Comparison of ENCODE assay signal across 1 cellular context in the genomic region with DNA sequence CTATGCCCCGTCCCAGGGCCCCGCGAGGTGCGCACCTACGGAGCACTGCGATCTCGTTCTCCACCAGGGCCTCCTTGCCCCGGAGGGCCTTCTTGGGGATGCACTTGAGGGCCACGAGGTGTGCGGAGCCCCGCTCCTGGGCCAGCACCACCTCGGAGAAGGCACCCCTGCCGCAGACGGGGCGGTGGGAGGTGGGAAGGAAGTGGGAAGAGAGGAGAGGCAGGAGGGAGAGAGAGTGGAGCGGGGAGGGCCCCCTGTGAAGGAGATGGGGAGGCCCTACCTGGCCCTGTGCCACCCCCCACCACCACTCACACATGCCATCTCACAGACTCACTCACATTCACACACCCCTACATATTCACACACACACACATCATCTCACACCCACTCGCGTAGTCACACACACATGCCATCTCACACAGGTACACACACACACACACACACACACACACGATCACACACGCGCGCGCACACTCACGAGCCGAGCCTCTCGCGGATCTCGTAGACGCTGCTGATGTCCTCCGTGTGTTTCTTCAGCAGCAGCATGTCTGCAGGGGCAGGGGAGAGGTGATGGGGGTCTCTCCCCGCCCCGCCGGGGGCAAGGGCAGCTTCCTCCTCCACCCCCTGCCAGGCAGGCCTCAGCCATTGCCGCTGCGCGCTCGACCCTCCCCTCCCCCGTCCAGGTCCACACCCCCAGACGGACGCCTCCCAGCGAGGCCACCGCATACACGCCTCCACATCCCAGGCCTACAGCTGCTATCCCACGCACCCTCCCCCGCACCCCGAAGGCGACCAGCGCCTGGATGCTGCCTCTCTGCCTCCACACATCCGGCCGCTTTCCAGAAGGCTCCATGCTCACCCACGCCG.
TF ChIP-seq lines count a peak whose summit lies in the region.

No MANE protein-coding gene starts in this region.

TF ChIP-seq in HEK293, 187 proteins besides CTCF, POLR2A, EP300 and RAD21 (continues in another document):
- TF ChIP-seq, protein P1, sequence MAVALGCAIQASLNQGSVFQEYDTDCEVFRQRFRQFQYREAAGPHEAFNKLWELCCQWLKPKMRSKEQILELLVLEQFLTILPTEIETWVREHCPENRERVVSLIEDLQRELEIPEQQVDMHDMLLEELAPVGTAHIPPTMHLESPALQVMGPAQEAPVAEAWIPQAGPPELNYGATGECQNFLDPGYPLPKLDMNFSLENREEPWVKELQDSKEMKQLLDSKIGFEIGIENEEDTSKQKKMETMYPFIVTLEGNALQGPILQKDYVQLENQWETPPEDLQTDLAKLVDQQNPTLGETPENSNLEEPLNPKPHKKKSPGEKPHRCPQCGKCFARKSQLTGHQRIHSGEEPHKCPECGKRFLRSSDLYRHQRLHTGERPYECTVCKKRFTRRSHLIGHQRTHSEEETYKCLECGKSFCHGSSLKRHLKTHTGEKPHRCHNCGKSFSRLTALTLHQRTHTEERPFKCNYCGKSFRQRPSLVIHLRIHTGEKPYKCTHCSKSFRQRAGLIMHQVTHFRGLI (tag by site-specific recombination; IDR thresholded peaks at IDR 0.05) = no peak
- no peak for TF ChIP-seq ZNF274 (IDR thresholded peaks at IDR 0.05; ENCODE audit: low read length)
- TF ChIP-seq ZNF274 (tag by site-specific recombination; IDR thresholded peaks at IDR 0.05; ENCODE audit: borderline replicate concordance) = no peak
- no peak for TF ChIP-seq ZNF23 (tag by site-specific recombination; IDR thresholded peaks at IDR 0.05; ENCODE audit: borderline replicate concordance)
- no peak for TF ChIP-seq SP3 (tag by site-specific recombination; IDR thresholded peaks at IDR 0.05)
- TF ChIP-seq ZBTB1 (tag by site-specific recombination; IDR thresholded peaks at IDR 0.05) = no peak
- TF ChIP-seq FEZF1 (tag by site-specific recombination; IDR thresholded peaks at IDR 0.05) = no peak
- TF ChIP-seq BCL11B (tag by site-specific recombination; IDR thresholded peaks at IDR 0.05; ENCODE audit: low read depth) = no peak
- TF ChIP-seq ZNF558 (tag by site-specific recombination; IDR thresholded peaks at IDR 0.05) = no peak
- TF ChIP-seq ZNF114 (tag by site-specific recombination; IDR thresholded peaks at IDR 0.05) = no peak
- no peak for TF ChIP-seq ZNF133 (tag by site-specific recombination; IDR thresholded peaks at IDR 0.05)
- no peak for TF ChIP-seq ZNF184 (tag by site-specific recombination; IDR thresholded peaks at IDR 0.05)
- TF ChIP-seq ZNF16 (tag by site-specific recombination; IDR thresholded peaks at IDR 0.05; ENCODE audit: low read depth) = no peak
- no peak for TF ChIP-seq PRDM1 (tag by site-specific recombination; IDR thresholded peaks at IDR 0.05)
- TF ChIP-seq ZNF514 (tag by site-specific recombination; IDR thresholded peaks at IDR 0.05) = no peak
- TF ChIP-seq, protein P2, sequence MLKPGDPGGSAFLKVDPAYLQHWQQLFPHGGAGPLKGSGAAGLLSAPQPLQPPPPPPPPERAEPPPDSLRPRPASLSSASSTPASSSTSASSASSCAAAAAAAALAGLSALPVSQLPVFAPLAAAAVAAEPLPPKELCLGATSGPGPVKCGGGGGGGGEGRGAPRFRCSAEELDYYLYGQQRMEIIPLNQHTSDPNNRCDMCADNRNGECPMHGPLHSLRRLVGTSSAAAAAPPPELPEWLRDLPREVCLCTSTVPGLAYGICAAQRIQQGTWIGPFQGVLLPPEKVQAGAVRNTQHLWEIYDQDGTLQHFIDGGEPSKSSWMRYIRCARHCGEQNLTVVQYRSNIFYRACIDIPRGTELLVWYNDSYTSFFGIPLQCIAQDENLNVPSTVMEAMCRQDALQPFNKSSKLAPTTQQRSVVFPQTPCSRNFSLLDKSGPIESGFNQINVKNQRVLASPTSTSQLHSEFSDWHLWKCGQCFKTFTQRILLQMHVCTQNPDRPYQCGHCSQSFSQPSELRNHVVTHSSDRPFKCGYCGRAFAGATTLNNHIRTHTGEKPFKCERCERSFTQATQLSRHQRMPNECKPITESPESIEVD (tag by site-specific recombination; IDR thresholded peaks at IDR 0.05) = no peak
- no peak for TF ChIP-seq ZNF571 (tag by site-specific recombination; IDR thresholded peaks at IDR 0.05)
- TF ChIP-seq ZFHX2 (tag by site-specific recombination; conservative IDR thresholded peaks at IDR 0.05) = peak; percentile 97
- TF ChIP-seq INSM2 (tag by site-specific recombination; IDR thresholded peaks at IDR 0.05) = no peak
- TF ChIP-seq ZNF341 (tag by site-specific recombination; IDR thresholded peaks at IDR 0.05; ENCODE audit: low read depth) = peak; percentile 53
- TF ChIP-seq PRDM2 (tag by site-specific recombination; IDR thresholded peaks at IDR 0.05; ENCODE audit: borderline replicate concordance) = no peak
- 0 out of 2 replicates have a peak, but pooled peaks have one; percentile 14 for TF ChIP-seq ZBTB20 (tag by site-specific recombination; IDR thresholded peaks at IDR 0.05)
- TF ChIP-seq ZBTB26 (tag by site-specific recombination; optimal IDR thresholded peaks at IDR 0.05) = no peak
- TF ChIP-seq ZNF211 (tag by site-specific recombination; IDR thresholded peaks at IDR 0.05; ENCODE audit: low read depth) = no peak
- TF ChIP-seq ZNF510 (tag by site-specific recombination; IDR thresholded peaks at IDR 0.05; ENCODE audit: insufficient replicate concordance) = no peak
- TF ChIP-seq ZNF677 (tag by site-specific recombination; IDR thresholded peaks at IDR 0.05) = no peak
- no peak for TF ChIP-seq ZNF561 (tag by site-specific recombination; IDR thresholded peaks at IDR 0.05; ENCODE audit: borderline replicate concordance)
- TF ChIP-seq HOXC10 (CRISPR knock-in tag; IDR thresholded peaks at IDR 0.05) = no peak
- TF ChIP-seq ZNF645 (tag by site-specific recombination; IDR thresholded peaks at IDR 0.05) = no peak
- TF ChIP-seq PRDM4 (tag by site-specific recombination; IDR thresholded peaks at IDR 0.05) = no peak
- no peak for TF ChIP-seq SCRT1 (tag by site-specific recombination; IDR thresholded peaks at IDR 0.05; ENCODE audit: borderline replicate concordance)
- TF ChIP-seq ZNF311 (tag by site-specific recombination; IDR thresholded peaks at IDR 0.05; ENCODE audit: borderline replicate concordance) = no peak
- no peak for TF ChIP-seq BCL11A (tag by site-specific recombination; IDR thresholded peaks at IDR 0.05; ENCODE audit: low read depth)
- TF ChIP-seq ZNF692 (tag by site-specific recombination; IDR thresholded peaks at IDR 0.05) = no peak
- TF ChIP-seq ZNF155 (tag by site-specific recombination; IDR thresholded peaks at IDR 0.05) = no peak
- no peak for TF ChIP-seq ZNF24 (tag by site-specific recombination; IDR thresholded peaks at IDR 0.05)
- TF ChIP-seq KLF9 (tag by site-specific recombination; IDR thresholded peaks at IDR 0.05; ENCODE audit: low read depth) = no peak
- no peak for TF ChIP-seq ZNF670 (tag by site-specific recombination; IDR thresholded peaks at IDR 0.05; ENCODE audit: low read depth)
- TF ChIP-seq ZNF335 (tag by site-specific recombination; conservative IDR thresholded peaks at IDR 0.05) = no peak
- TF ChIP-seq HOXD13 (CRISPR knock-in tag; IDR thresholded peaks at IDR 0.05; ENCODE audit: borderline replicate concordance) = no peak
- TF ChIP-seq ZNF585B (tag by site-specific recombination; IDR thresholded peaks at IDR 0.05) = no peak
- TF ChIP-seq ZBTB21 (tag by site-specific recombination; IDR thresholded peaks at IDR 0.05) = no peak
